ENCODE assay signal across 10 cellular contexts in genomic region chr15:90829942-90830440, GRCh38. TPM values are rescaled to one million over a fixed set of nuclear protein-coding genes. Genes with fewer than 3 reads are reported as not detected.
DNase-seq lines count a peak whose midpoint lies in the region; ATAC-seq and TF ChIP-seq lines count a peak whose summit lies in the region.
"Had no signal": no experiment of that assay in that cellular context is flagged by ENCODE, and none has a peak within 500 bp of the region (broad histone marks: within the 10 kb centered on the region; RNA-seq: fewer than 3 reads in every experiment).

No MANE protein-coding gene starts in this region.

- H3K4me2 ChIP-seq in BLaER1 treated with 17β-estradiol and CSF1 and Interleukin-3, amounts not matched to agents 10 nM and 100 nM, result peak overlapping the region; percentile 66 to 97 (median 85)
- H3K4me2 ChIP-seq in mesenchymal stem cell (ENCODE audit: low read length, poor library complexity, severe bottlenecking), result peak overlapping the region; percentile 30
- H3K4me2 ChIP-seq: KMS-11 had no signal

- H3K4me3 ChIP-seq in BLaER1 treated with 17β-estradiol and CSF1 and Interleukin-3, amounts not matched to agents 10 nM and 100 nM, result peak overlapping the region in 3 of 10 experiments; percentile 16 to 43 (median 37); a peak in 4 of 20 replicates
- no peak overlapping the region for H3K4me3 ChIP-seq in H7 (ENCODE audit: insufficient read depth, low read depth, low read length)
- H3K4me3 ChIP-seq in mesenchymal stem cell (ENCODE audit: insufficient read depth in 1 of 2, low read depth in 1 of 2, low read length in 2 of 2), result no peak overlapping the region
- H3K4me3 ChIP-seq in ovary, result no peak overlapping the region

- DNase-seq in H7, result peak; percentile 49
- DNase-seq in activated CD8-positive, alpha-beta memory T cell treated with anti-CD3 and anti-CD28 coated beads, Interleukin-2, amount 10 ng/mL, durations not matched to agents 7 days and 5 days, result peak; percentile 88
- DNase-seq in mesenchymal stem cell, result no peak
- DNase-seq in NCI-H69 (lab: John Stamatoyannopoulos, UW), result no peak
- no peak for DNase-seq in ovary
- no peak for DNase-seq in NCI-H1930 (lab: John Stamatoyannopoulos, UW)
- no peak for DNase-seq in occipital lobe (lab: John Stamatoyannopoulos, UW)
- DNase-seq: DMS79 had no signal

- H2BK12ac ChIP-seq in mesenchymal stem cell (ENCODE audit: low read length in 2 of 2), result no peak overlapping the region

- peak overlapping the region in 1 of 2 experiments; percentile 27 for H3K4ac ChIP-seq in mesenchymal stem cell (ENCODE audit: low read depth in 1 of 2, low read length in 2 of 2)

- no peak for TF ChIP-seq CTCF in ovary (IDR thresholded peaks at IDR 0.05)

- 89% methylated on average over 15 of the region's 15 CpGs for WGBS in mesenchymal stem cell
- WGBS in ovary, 3 donors, result 55 to 69% (median 67%) methylated on average over 15 of the region's 15 CpGs

- peak overlapping the region; percentile 93 for H3K27ac Mint-ChIP-seq in activated CD8-positive, alpha-beta memory T cell treated with anti-CD3 and anti-CD28 coated beads, Interleukin-2, amount 10 ng/mL, durations not matched to agents 7 days and 5 days

- no peak overlapping the region for H2BK120ac ChIP-seq in mesenchymal stem cell (ENCODE audit: low read depth, low read length)

- no peaks in the 10 kb centered on the region for H3K36me3 ChIP-seq in BLaER1 treated with 17β-estradiol and CSF1 and Interleukin-3, amounts not matched to agents 10 nM and 100 nM
- H3K36me3 ChIP-seq in H7 (replicated peaks; ENCODE audit: control insufficient read depth, insufficient read depth, low read length) (no peaks in the 10 kb centered on the region), mesenchymal stem cell (ENCODE audit: control insufficient read depth in 1 of 2, insufficient read depth in 2 of 2, low read depth in 1 of 2, low read length in 2 of 2) (no peaks in the 10 kb centered on the region), ovary (no peaks in the 10 kb centered on the region)

- H3K9me3 Mint-ChIP-seq in activated CD8-positive, alpha-beta memory T cell treated with anti-CD3 and anti-CD28 coated beads, Interleukin-2, amount 10 ng/mL, durations not matched to agents 7 days and 5 days (ENCODE audit: low read depth), result no peaks in the 10 kb centered on the region

- peaks cover 82% of the 10 kb centered on the region for H3K4me1 Mint-ChIP-seq in activated CD8-positive, alpha-beta memory T cell treated with anti-CD3 and anti-CD28 coated beads, Interleukin-2, amount 10 ng/mL, durations not matched to agents 7 days and 5 days

- peak overlapping the region; percentile 15 to 88 (median 68); a peak in 20 of 22 replicates for H3K27ac ChIP-seq in BLaER1 treated with 17β-estradiol and CSF1 and Interleukin-3, amounts not matched to agents 10 nM and 100 nM
- H3K27ac ChIP-seq in mesenchymal stem cell (ENCODE audit: low read length, poor library complexity, severe bottlenecking), result no peak overlapping the region
- no peak overlapping the region for H3K27ac ChIP-seq in ovary
- H3K27ac ChIP-seq: KMS-11 had no signal

- H3K9ac ChIP-seq in BLaER1 treated with 17β-estradiol and CSF1 and Interleukin-3, amounts not matched to agents 10 nM and 100 nM, result peak overlapping the region; percentile 30 to 78 (median 53); a peak in 17 of 22 replicates
- H3K9ac ChIP-seq in mesenchymal stem cell (ENCODE audit: low read length), result no peak overlapping the region
- H3K9ac ChIP-seq: KMS-11 had no signal

- no peak overlapping the region for H3K18ac ChIP-seq in mesenchymal stem cell (ENCODE audit: low read depth in 1 of 2, low read length in 2 of 2)

- peak overlapping the region in 1 of 2 experiments; percentile 83 for H3K23ac ChIP-seq in mesenchymal stem cell (ENCODE audit: low read length in 2 of 2)

- H2BK5ac ChIP-seq in mesenchymal stem cell (ENCODE audit: low read depth, low read length, poor library complexity, severe bottlenecking), result no peak overlapping the region

- no peaks in the 10 kb centered on the region for H4K20me1 ChIP-seq in BLaER1 treated with 17β-estradiol and CSF1 and Interleukin-3, amounts not matched to agents 10 nM and 100 nM

- peak; percentile 85 for ATAC-seq in activated CD8-positive, alpha-beta memory T cell treated with anti-CD3 and anti-CD28 coated beads, Interleukin-2, amount 10 ng/mL, durations not matched to agents 7 days and 5 days

- no peak for TF ChIP-seq POLR2A in ovary (IDR thresholded peaks at IDR 0.05)

- peaks cover 24% of the 10 kb centered on the region for H3K36me3 Mint-ChIP-seq in activated CD8-positive, alpha-beta memory T cell treated with anti-CD3 and anti-CD28 coated beads, Interleukin-2, amount 10 ng/mL, durations not matched to agents 7 days and 5 days

- no peak overlapping the region for H4K8ac ChIP-seq in mesenchymal stem cell (ENCODE audit: low read length)

- no peak overlapping the region for H2AFZ ChIP-seq in mesenchymal stem cell (ENCODE audit: low read depth, low read length)

- no peak for TF ChIP-seq EP300 in ovary (IDR thresholded peaks at IDR 0.05)

- H3K4me3 Mint-ChIP-seq in activated CD8-positive, alpha-beta memory T cell treated with anti-CD3 and anti-CD28 coated beads, Interleukin-2, amount 10 ng/mL, durations not matched to agents 7 days and 5 days, result peak overlapping the region; percentile 23

- CTCF ChIA-PET in activated CD8-positive, alpha-beta memory T cell treated with anti-CD3 and anti-CD28 coated beads, Interleukin-2, amount 10 ng/mL, durations not matched to agents 7 days and 5 days (lab: Charles Lee), result interaction anchor here (0.7 to 6.5 kb wide), 13 partner anchors 9 to 173 kb away, joined by 3 to 54 read pairs (median 5); partner anchors contain the start of gene UNC45A

- H3K14ac ChIP-seq in mesenchymal stem cell (ENCODE audit: low read length in 2 of 2), result no peak overlapping the region

- H3K27me3 Mint-ChIP-seq in activated CD8-positive, alpha-beta memory T cell treated with anti-CD3 and anti-CD28 coated beads, Interleukin-2, amount 10 ng/mL, durations not matched to agents 7 days and 5 days, result no peaks in the 10 kb centered on the region

- H2BK15ac ChIP-seq in mesenchymal stem cell (ENCODE audit: low read depth, poor library complexity, severe bottlenecking), result no peak overlapping the region

- H4K91ac ChIP-seq in mesenchymal stem cell (ENCODE audit: low read length), result no peak overlapping the region

- H3K9me3 ChIP-seq in BLaER1 treated with 17β-estradiol and CSF1 and Interleukin-3, amounts not matched to agents 10 nM and 100 nM (replicated peaks in 1 of 11), result peaks cover 0 to 13% (median 7%) of the 10 kb centered on the region in 11 experiments; a peak in 8 of 22 replicates
- H3K9me3 ChIP-seq in mesenchymal stem cell (ENCODE audit: control insufficient read depth, low read length), result no peaks in the 10 kb centered on the region
- H3K9me3 ChIP-seq in ovary, result no peaks in the 10 kb centered on the region

- H3K4me1 ChIP-seq in BLaER1 treated with 17β-estradiol and CSF1 and Interleukin-3, amounts not matched to agents 10 nM and 100 nM, result peaks cover 38 to 86% (median 53%) of the 10 kb centered on the region in 10 experiments
- H3K4me1 ChIP-seq in mesenchymal stem cell (ENCODE audit: control insufficient read depth, insufficient read depth, low read depth, low read length) (peaks cover 6% of the 10 kb centered on the region), ovary (ENCODE audit: insufficient read depth) (no peaks in the 10 kb centered on the region)

- H3K79me1 ChIP-seq in mesenchymal stem cell (replicated peaks; ENCODE audit: low read length, poor library complexity, severe bottlenecking), result no peaks in the 10 kb centered on the region

- H3K27me3 ChIP-seq in BLaER1 treated with 17β-estradiol and CSF1 and Interleukin-3, amounts not matched to agents 10 nM and 100 nM, result no peaks in the 10 kb centered on the region
- no peaks in the 10 kb centered on the region for H3K27me3 ChIP-seq in H7 (ENCODE audit: control insufficient read depth, insufficient read depth, low read length)
- H3K27me3 ChIP-seq in mesenchymal stem cell (ENCODE audit: control insufficient read depth in 1 of 2, insufficient read depth in 1 of 2, low read length in 2 of 2), result peaks cover 0 to 11% of the 10 kb centered on the region in 2 experiments
- H3K27me3 ChIP-seq in ovary, result no peaks in the 10 kb centered on the region

- no peak overlapping the region for H2AK5ac ChIP-seq in mesenchymal stem cell (ENCODE audit: low read length, severe bottlenecking)

- intact Hi-C loops in ovary (cut with DNase I), result no loop called here

RNA-seq across cellular contexts. Expression of gene FURIN, which starts 38.4 kb away (rescaled TPM):
- 56.5 and 68.9 TPM in 2 replicates for total RNA-seq in H7 (2014; rRNA removed; shearing (Covaris generic))
- total RNA-seq in activated CD8-positive, alpha-beta memory T cell treated with anti-CD3 and anti-CD28 coated beads, Interleukin-2, amount 10 ng/mL, durations not matched to agents 7 days and 5 days, result 100 to 1,000 TPM; 487 to 625 TPM
- polyA plus RNA-seq in mesenchymal stem cell (2013, experiment 1 of 2), result 58.9 TPM
- polyA plus RNA-seq in mesenchymal stem cell (2013, experiment 2 of 2), result 58.5 TPM
- total RNA-seq in ovary (10 to 100 TPM; 17.9 to 38.6 (median 35.1) TPM), occipital lobe (8.7 TPM)
- polyA plus RNA-seq in ovary, result 10 to 100 TPM in 1 of 2 donors, 1 to 10 TPM in 1; 6.2 to 33.7 TPM

RNA-seq across cellular contexts. Expression of gene FES, which starts 54.3 kb away (rescaled TPM):
- total RNA-seq in H7 (2014; rRNA removed; shearing (Covaris generic)), result 11.2 and 13.6 TPM in 2 replicates
- 10 to 100 TPM; 55.7 to 61.2 TPM for total RNA-seq in activated CD8-positive, alpha-beta memory T cell treated with anti-CD3 and anti-CD28 coated beads, Interleukin-2, amount 10 ng/mL, durations not matched to agents 7 days and 5 days
- polyA plus RNA-seq in mesenchymal stem cell (2013, experiment 1 of 2), result 5.5 TPM
- polyA plus RNA-seq in mesenchymal stem cell (2013, experiment 2 of 2), result 5.3 TPM
- 10 to 100 TPM; 20.0 to 37.2 (median 24.8) TPM for total RNA-seq in ovary
- 10 to 100 TPM in 1 of 2 donors, 1 to 10 TPM in 1; 2.2 to 25.6 TPM for polyA plus RNA-seq in ovary
- total RNA-seq in occipital lobe, result 4.8 TPM

Comparison
In these comparisons a context has a peak if more than half of its experiments do, and no peak if none do; other contexts are left out.
1. H3K27ac ChIP-seq: peak in BLaER1 treated with 17β-estradiol and CSF1 and Interleukin-3, amounts not matched to agents 10 nM and 100 nM (11 of 11); none in mesenchymal stem cell (single experiment) and ovary (0 of 2).
2. DNase-seq: peak in H7 (single experiment) and activated CD8-positive, alpha-beta memory T cell treated with anti-CD3 and anti-CD28 coated beads, Interleukin-2, amount 10 ng/mL, durations not matched to agents 7 days and 5 days (single experiment); none in mesenchymal stem cell (single experiment), NCI-H69 (single experiment), ovary (0 of 5), NCI-H1930 (0 of 2) and occipital lobe (single experiment).